ENCODE assay signal across 18 cellular contexts in the genomic region with DNA sequence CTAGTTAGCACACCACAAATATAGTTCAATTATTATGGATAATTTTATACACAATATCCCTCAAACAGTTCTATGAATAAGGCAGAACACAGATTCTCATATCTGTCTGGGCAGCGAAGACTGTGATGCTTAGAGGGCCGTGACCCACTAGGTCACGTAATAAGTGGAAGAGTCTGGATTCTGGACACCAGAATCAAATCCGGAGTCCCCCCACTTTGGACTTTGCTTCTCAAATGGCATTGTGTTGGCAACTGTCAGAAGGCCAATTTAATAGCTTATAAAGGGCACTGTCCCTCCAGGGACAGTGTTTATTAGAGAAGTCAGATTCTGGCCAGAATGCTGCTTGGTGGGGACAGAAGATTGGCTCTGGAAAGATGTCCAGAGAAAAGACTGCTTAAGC.
"Had no signal": no experiment of that assay in that cellular context is flagged by ENCODE, and none has a peak within 500 bp of the region (broad histone marks: within the 10 kb centered on the region; RNA-seq: fewer than 3 reads in every experiment).

No MANE protein-coding gene starts in this region.

- H3K9me3 ChIP-seq: sigmoid colon, testis, uterus had no signal

- H3K9me3 Mint-ChIP-seq: activated naive CD8-positive, alpha-beta T cell treated with anti-CD3 and anti-CD28 coated beads, Interleukin-2, amount 10 ng/mL, durations not matched to agents 7 days and 5 days; mesothelial cell of epicardium had no signal

- H3K27me3 Mint-ChIP-seq: activated T-helper 17 cell treated with anti-CD3 and anti-CD28 coated beads, Interleukin-2, amount 50 U/mL, for 72 hours had no signal

- H3K4me3 ChIP-seq: sigmoid colon, smooth muscle cell, testis, uterus had no signal

- H3K4me1 ChIP-seq: foreskin keratinocyte, sigmoid colon, testis, uterus had no signal

- H3K36me3 ChIP-seq: sigmoid colon, uterus had no signal

- H3K4me2 ChIP-seq: smooth muscle cell had no signal

- H3K36me3 Mint-ChIP-seq: activated naive CD8-positive, alpha-beta T cell treated with anti-CD3 and anti-CD28 coated beads, Interleukin-2, amount 10 ng/mL, durations not matched to agents 7 days and 5 days; mesothelial cell of epicardium had no signal

- H3K27me3 ChIP-seq: sigmoid colon, testis, uterus had no signal

- H3K27ac Mint-ChIP-seq: activated naive CD8-positive, alpha-beta T cell treated with anti-CD3 and anti-CD28 coated beads, Interleukin-2, amount 10 ng/mL, durations not matched to agents 7 days and 5 days; mesothelial cell of epicardium had no signal

- ATAC-seq: activated CD8-positive, alpha-beta T cell treated with anti-CD3 and anti-CD28 coated beads, Interleukin-2, amount 10 ng/mL, durations not matched to agents 7 days and 5 days; activated T-helper 17 cell treated with anti-CD3 and anti-CD28 coated beads, Interleukin-2, amount 50 U/mL, for 72 hours; foreskin keratinocyte; left lobe of liver had no signal

- DNase-seq: activated CD4-positive, alpha-beta T cell treated with anti-CD3 and anti-CD28 coated beads for 1 hour; activated CD4-positive, alpha-beta T cell treated with anti-CD3 and anti-CD28 coated beads, Interleukin-2, amount 50 U/mL, for 1 hour; activated CD8-positive, alpha-beta T cell treated with anti-CD3 and anti-CD28 coated beads, Interleukin-2, amount 10 ng/mL, durations not matched to agents 7 days and 5 days; activated naive CD8-positive, alpha-beta T cell treated with anti-CD3 and anti-CD28 coated beads, Interleukin-2, amount 10 ng/mL, durations not matched to agents 7 days and 5 days; amygdala; foreskin keratinocyte; nucleus accumbens; sigmoid colon; stimulated activated CD4-positive, alpha-beta T cell treated with anti-CD3 and anti-CD28 coated beads, Interleukin-15, amount 100 ng/mL, for 24 hours; stimulated activated naive CD4-positive, alpha-beta T cell; T-helper 9 cell; testis; trophoblast cell; uterus had no signal

- H3K27ac ChIP-seq: foreskin keratinocyte, sigmoid colon, testis, uterus had no signal

- H3K4me3 Mint-ChIP-seq: activated CD8-positive, alpha-beta T cell treated with anti-CD3 and anti-CD28 coated beads, Interleukin-2, amount 10 ng/mL, durations not matched to agents 7 days and 5 days; activated naive CD8-positive, alpha-beta T cell treated with anti-CD3 and anti-CD28 coated beads, Interleukin-2, amount 10 ng/mL, durations not matched to agents 7 days and 5 days; activated T-helper 17 cell treated with anti-CD3 and anti-CD28 coated beads, Interleukin-2, amount 50 U/mL, for 72 hours; mesothelial cell of epicardium had no signal
